1 cellular context compared by ENCODE assay signal in the genomic region with DNA sequence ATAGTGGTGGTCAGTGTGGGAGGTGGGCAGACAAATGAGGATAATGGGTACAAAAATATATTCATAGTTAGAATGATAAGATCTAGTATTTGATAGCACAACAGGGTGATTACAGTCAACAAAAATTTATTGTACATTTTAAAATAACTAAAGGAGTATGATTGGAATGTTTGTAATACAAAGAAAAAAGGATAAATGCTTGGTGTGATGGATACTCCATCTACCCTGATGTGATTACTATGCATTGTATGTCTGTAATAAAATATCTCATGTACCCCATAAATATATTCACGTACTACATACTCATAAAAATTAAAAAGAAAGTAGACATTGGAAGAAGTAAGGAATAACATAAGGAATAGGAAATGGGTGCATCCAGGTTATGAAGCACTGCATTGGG.
TF ChIP-seq lines count a peak whose summit lies in the region.

No MANE protein-coding gene starts in this region.

TF ChIP-seq in SK-N-SH, 30 proteins besides CTCF, POLR2A, EP300 and RAD21:
- TF ChIP-seq PBX3 (IDR thresholded peaks at IDR 0.05) (peak; percentile 60; the same call in 1 of the 2 replicates), MEF2A (IDR thresholded peaks at IDR 0.05; ENCODE audit: borderline replicate concordance, low read depth) (no peak), TCF12 (IDR thresholded peaks at IDR 0.05) (0 out of 2 replicates have a peak, but pooled peaks have one; percentile 8)
